ENCODE assay signal across 1 cellular context in the genomic region with DNA sequence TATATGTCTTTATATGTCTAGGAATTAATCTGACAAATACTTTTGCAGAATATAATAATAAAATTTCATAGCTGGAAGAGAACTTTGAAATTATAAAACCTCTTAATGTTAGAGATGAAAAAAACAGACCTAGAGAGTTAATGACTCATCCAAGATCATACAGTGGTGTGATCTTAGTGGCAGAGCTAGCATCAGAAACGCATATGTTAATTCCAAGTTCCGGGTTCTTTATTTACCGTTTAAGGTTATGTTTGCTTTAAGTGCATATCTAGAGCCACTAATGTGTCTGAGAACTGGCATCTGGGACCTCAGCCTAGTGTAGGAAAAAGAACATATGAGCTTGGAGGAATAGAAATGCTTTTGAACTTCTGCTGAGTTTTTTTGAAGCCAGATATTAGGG.
A peak's percentile ranks its signal among the peaks of the same experiment; 100 is the strongest.
TF ChIP-seq lines count a peak whose summit lies in the region.

No MANE protein-coding gene starts in this region.

TF ChIP-seq in A549, 52 proteins besides CTCF, POLR2A, EP300 and RAD21 (continued from another document):
- TF ChIP-seq ESRRA (IDR thresholded peaks at IDR 0.05; ENCODE audit: borderline replicate concordance, low read length) (no peak), HDAC2 (IDR thresholded peaks at IDR 0.05) (no peak), FOSL2 (IDR thresholded peaks at IDR 0.05) (no peak), FOSL2 (CRISPR knock-in tag; IDR thresholded peaks at IDR 0.05) (0 out of 2 replicates have a peak, but pooled peaks have one; percentile 30)
